8 cellular contexts compared by ENCODE assay signal in genomic region chr1:181021155-181021554, GRCh38. TPM values are rescaled to one million over a fixed set of nuclear protein-coding genes. Genes with fewer than 3 reads are reported as not detected.
DNase-seq lines count a peak whose midpoint lies in the region; TF ChIP-seq lines count a peak whose summit lies in the region.

No MANE protein-coding gene starts in this region.

- peak overlapping the region; percentile 66 for H3K27ac ChIP-seq in ACC112 (ENCODE audit: low read depth, low read length)
- peak overlapping the region; percentile 83; the same call in 1 of the 2 replicates for H3K27ac ChIP-seq in HL-60 (replicated peaks)
- peak overlapping the region in 1 of 2 donors; percentile 85 for H3K27ac ChIP-seq in breast epithelium
- peak overlapping the region; percentile 80 for H3K27ac ChIP-seq in muscle layer of duodenum (ENCODE audit: low read length)

- H3K36me3 ChIP-seq in ACC112 (ENCODE audit: insufficient read depth, low read length) (no peaks in the 10 kb centered on the region), breast epithelium (no peaks in the 10 kb centered on the region), muscle layer of duodenum (ENCODE audit: control insufficient read depth in 1 of 2, insufficient read depth in 2 of 2, low read length in 2 of 2) (no peaks in the 10 kb centered on the region)

- no peak overlapping the region for H2AFZ ChIP-seq in ACC112 (ENCODE audit: low read length, unreplicated experiment)

- H3K4me1 ChIP-seq in ACC112 (ENCODE audit: control insufficient read depth, insufficient read depth, low read length, unreplicated experiment) (peaks cover 16% of the 10 kb centered on the region), breast epithelium (peaks cover 0 to 5% of the 10 kb centered on the region in 2 donors), muscle layer of duodenum (ENCODE audit: control insufficient read depth in 1 of 2, insufficient read depth in 2 of 2, low read length in 2 of 2) (peaks cover 13 to 15% of the 10 kb centered on the region in 2 donors)

- DNase-seq in HL-60 (ENCODE audit: low read depth in 1 of 2, low spot score in 1 of 2) (no peak), breast epithelium (ENCODE audit: low spot score in 2 of 2) (no peak), DMS 273 treated with DMSO at 0.1 percent for 48 hours (lab: John Stamatoyannopoulos, UW) (no peak), NCI-H128 (lab: John Stamatoyannopoulos, UW; ENCODE audit: unreplicated experiment) (no peak), GM20000 (ENCODE audit: low spot score) (no peak), GOT3 (lab: John Stamatoyannopoulos, UW) (no peak)

- TF ChIP-seq CTCF in HL-60 (IDR thresholded peaks at IDR 0.05; ENCODE audit: insufficient read depth, low read length) (no peak), breast epithelium (IDR thresholded peaks at IDR 0.05) (no peak), GM20000 (IDR thresholded peaks at IDR 0.05; ENCODE audit: extremely low read depth, missing control alignments) (no peak)

- TF ChIP-seq POLR2A in breast epithelium (IDR thresholded peaks at IDR 0.05): no peak

- no peaks in the 10 kb centered on the region for H3K9me3 ChIP-seq in breast epithelium
- H3K9me3 ChIP-seq in muscle layer of duodenum (ENCODE audit: control insufficient read depth in 1 of 2, low read length in 2 of 2): no peaks in the 10 kb centered on the region

- intact Hi-C loops in breast epithelium (cut with DNase I; ENCODE audit: low total_unique reads): no loop called here

- peak overlapping the region; percentile 85 for H3K4me3 ChIP-seq in ACC112 (ENCODE audit: low read depth, low read length)
- peak overlapping the region; percentile 91 for H3K4me3 ChIP-seq in HL-60 (replicated peaks; ENCODE audit: insufficient read depth, low read length)
- peak overlapping the region in 2 of 3 donors; percentile 89 to 94 for H3K4me3 ChIP-seq in breast epithelium
- peak overlapping the region; percentile 68 to 96 for H3K4me3 ChIP-seq in muscle layer of duodenum (ENCODE audit: low read depth in 1 of 2, low read length in 2 of 2)

- H3K79me2 ChIP-seq in ACC112 (ENCODE audit: control insufficient read depth, insufficient read depth, low read length, unreplicated experiment): peaks cover 49% of the 10 kb centered on the region

- H3K27me3 ChIP-seq in ACC112 (ENCODE audit: insufficient read depth, low read length) (no peaks in the 10 kb centered on the region), HL-60 (ENCODE audit: insufficient read depth, poor library complexity, severe bottlenecking) (no peaks in the 10 kb centered on the region), breast epithelium (peaks cover 0 to 3% of the 10 kb centered on the region in 2 donors), muscle layer of duodenum (ENCODE audit: low read depth, low read length) (no peaks in the 10 kb centered on the region)

RNA-seq across cellular contexts. Expression of gene STX6, which starts 1.5 kb away (rescaled TPM):
- total RNA-seq in breast epithelium: 10 to 100 TPM; 20.2 to 33.7 (median 25.6) TPM

RNA-seq across cellular contexts. Expression of gene MR1, which starts 12.6 kb away (rescaled TPM):
- 10 to 100 TPM; 12.8 to 23.4 (median 15.2) TPM for total RNA-seq in breast epithelium
